In the genomic region with DNA sequence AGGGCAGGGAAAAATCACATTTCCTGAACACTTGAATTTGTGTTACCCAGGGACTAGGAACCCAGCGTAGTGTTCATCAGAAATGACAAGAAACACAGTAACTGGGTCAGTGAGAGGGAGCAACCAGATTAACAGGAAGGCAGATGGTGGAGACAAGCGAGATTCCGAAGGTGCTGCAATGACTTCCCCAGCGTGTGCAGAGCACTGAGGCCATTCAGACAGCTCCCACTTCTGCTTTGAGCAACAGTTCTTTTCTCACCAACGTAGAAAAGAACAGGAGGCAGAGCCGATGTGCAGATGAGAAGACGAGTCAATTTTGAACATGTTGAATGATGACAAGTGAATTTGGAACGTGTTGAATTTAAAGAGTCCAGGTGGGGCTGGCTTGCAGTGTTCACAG, we compare ENCODE assay signal across 21 cellular contexts.
A peak's percentile ranks its signal among the peaks of the same experiment; 100 is the strongest.
DNase-seq lines count a peak whose midpoint lies in the region; ATAC-seq, FAIRE-seq and TF ChIP-seq lines count a peak whose summit lies in the region.
"Had no signal": no experiment of that assay in that cellular context is flagged by ENCODE, and none has a peak within 500 bp of the region (broad histone marks: within the 10 kb centered on the region; RNA-seq: fewer than 3 reads in every experiment).

No MANE protein-coding gene starts in this region.

- WGBS in right lobe of liver (ENCODE audit: insufficient coverage, low coverage, low lambda C conversion rate, missing lambda C conversion rate), result 76% methylated on average over 6 of the region's 8 CpGs
- 49% methylated on average over 8 of the region's 8 CpGs for WGBS in HepG2 (ENCODE audit: low lambda C conversion rate)

- no peaks in the 10 kb centered on the region for H3K27me3 ChIP-seq in right lobe of liver
- H3K27me3 ChIP-seq in HepG2 (ENCODE audit: control insufficient read depth in 1 of 2, insufficient read depth in 2 of 2, low read length in 2 of 2), result peaks cover 0 to 10% of the 10 kb centered on the region in 2 experiments; a peak in 3 of 5 replicates
- no peaks in the 10 kb centered on the region for H3K27me3 ChIP-seq in upper lobe of right lung
- H3K27me3 ChIP-seq in WERI-Rb-1 (ENCODE audit: insufficient read depth, low read depth, severe bottlenecking), result no peaks in the 10 kb centered on the region

- no peak overlapping the region for H2AFZ ChIP-seq in HepG2 (ENCODE audit: low read length)
- H2AFZ ChIP-seq: GM23338, parathyroid adenoma had no signal

- no peaks in the 10 kb centered on the region for H4K20me1 ChIP-seq in HepG2 (ENCODE audit: insufficient read depth, low read length)

- TF ChIP-seq RAD21 in HepG2 (CRISPR knock-in tag; IDR thresholded peaks at IDR 0.05), result no peak

- DNase-seq in right lobe of liver, result no peak
- no peak for DNase-seq in HepG2 (ENCODE audit: low spot score)
- peak; percentile 20 for DNase-seq in UCSD-AML1 (lab: John Stamatoyannopoulos, UW; ENCODE audit: unreplicated experiment)
- no peak for DNase-seq in upper lobe of right lung
- DNase-seq in NCI-H345 treated with DMSO at 0.1 percent for 48 hours (lab: John Stamatoyannopoulos, UW; ENCODE audit: unreplicated experiment), result no peak
- no peak for DNase-seq in WERI-Rb-1
- DNase-seq in SK-N-DZ (ENCODE audit: low spot score), result no peak
- DNase-seq: activated CD4-positive, alpha-beta T cell treated with anti-CD3 and anti-CD28 coated beads, Interleukin-2, amount 10 ng/mL, durations not matched to agents 7 days and 5 days; activated T-cell treated with anti-CD3 and anti-CD28 coated beads, Interleukin-2, amount 50 U/mL, for 1 hour; Caco-2; effector CD8-positive, alpha-beta T cell; NCI-H2029 treated with DMSO at 0.1 percent for 48 hours; NCI-H526 treated with DMSO at 0.1 percent for 48 hours; T-helper 2 cell had no signal

- FAIRE-seq in HepG2 (lab: Jason Lieb, UNC), result no peak
- FAIRE-seq: bronchial epithelial cell, HTR-8/SVneo had no signal

- BruUV-seq in HepG2 (replicated peaks; lab: Mats Ljungman, UMichigan), result no TSS peak

- peak in 3 of 4 donors; percentile 34 to 52 (median 40) for ATAC-seq in right lobe of liver
- no peak for ATAC-seq in HepG2
- ATAC-seq in HG03354 (IDR thresholded peaks at IDR 0.05; ENCODE audit: poor library complexity, severe bottlenecking, unreplicated experiment), result peak; percentile 41
- peak; percentile 84 for ATAC-seq in upper lobe of right lung
- ATAC-seq: GM23338 had no signal

- H3K4me1 ChIP-seq in right lobe of liver (peaks cover 0 to 3% (median 0%) of the 10 kb centered on the region in 4 donors), HepG2 (ENCODE audit: insufficient read depth, low read length) (peaks cover 8% of the 10 kb centered on the region), upper lobe of right lung (no peaks in the 10 kb centered on the region)
- H3K4me1 ChIP-seq: parathyroid adenoma had no signal

- intact Hi-C loops in right lobe of liver (cut with DNase I), result no loop called here
- intact Hi-C loops in HepG2 (cut with micrococcal nuclease; ENCODE audit: unreplicated experiment), result no loop called here
- intact Hi-C loops in upper lobe of right lung (cut with DNase I), result no loop called here

- H3K36me3 ChIP-seq in right lobe of liver, result no peaks in the 10 kb centered on the region
- H3K36me3 ChIP-seq in HepG2 (replicated peaks in 1 of 2; ENCODE audit: control insufficient read depth in 1 of 2, insufficient read depth in 2 of 2, low read length in 2 of 2), result no peaks in the 10 kb centered on the region
- no peaks in the 10 kb centered on the region for H3K36me3 ChIP-seq in upper lobe of right lung
- H3K36me3 ChIP-seq in WERI-Rb-1, result no peaks in the 10 kb centered on the region

- TF ChIP-seq CTCF in right lobe of liver (IDR thresholded peaks at IDR 0.05) (no peak), HepG2 (CRISPR knock-in tag; IDR thresholded peaks at IDR 0.05) (no peak), upper lobe of right lung (IDR thresholded peaks at IDR 0.05) (no peak), WERI-Rb-1 (IDR thresholded peaks at IDR 0.05; ENCODE audit: low read depth, low read length) (no peak)

- no peak overlapping the region for H3K27ac ChIP-seq in right lobe of liver
- H3K27ac ChIP-seq in HepG2 (ENCODE audit: extremely low read length, insufficient read depth, low read length), result no peak overlapping the region
- no peak overlapping the region for H3K27ac ChIP-seq in upper lobe of right lung
- H3K27ac ChIP-seq in WERI-Rb-1, result no peak overlapping the region
- H3K27ac ChIP-seq: parathyroid adenoma, RWPE1, skin epidermis had no signal

- no peak overlapping the region for H3K4me3 ChIP-seq in right lobe of liver
- H3K4me3 ChIP-seq in HepG2 (replicated peaks in 1 of 3; ENCODE audit: insufficient read depth in 1 of 3, low read depth in 2 of 3, low read length in 3 of 3), result no peak overlapping the region
- no peak overlapping the region for H3K4me3 ChIP-seq in upper lobe of right lung
- H3K4me3 ChIP-seq in WERI-Rb-1 (ENCODE audit: low read depth, low read length), result no peak overlapping the region
- H3K4me3 ChIP-seq: GM23338, skin epidermis had no signal

- in situ Hi-C loops in HepG2 (cut with HindIII; ENCODE audit: extremely low pct_ligation_motif_present, low pct_unique_long_range_greater_than_20kb), result no loop called here

- TF ChIP-seq POLR2A in right lobe of liver (IDR thresholded peaks at IDR 0.05), result no peak
- TF ChIP-seq POLR2A in HepG2 (IDR thresholded peaks at IDR 0.05; ENCODE audit: insufficient read depth in 1 of 2, low read depth in 2 of 2, low read length in 2 of 2), result no peak

- H3K4me2 ChIP-seq in HepG2 (ENCODE audit: low read depth, low read length), result no peak overlapping the region
- H3K4me2 ChIP-seq: GM23338 had no signal

- H3K79me2 ChIP-seq in HepG2 (ENCODE audit: insufficient read depth, low read length), result no peaks in the 10 kb centered on the region
- H3K79me2 ChIP-seq: parathyroid adenoma had no signal

- POLR2A ChIA-PET in HepG2 (lab: Yijun Ruan, JAX), result no interaction called here

- TF ChIP-seq EP300 in HepG2 (IDR thresholded peaks at IDR 0.05; ENCODE audit: low read depth in 2 of 2, low read length in 2 of 2) (no peak), HepG2 (CRISPR knock-in tag; IDR thresholded peaks at IDR 0.05; ENCODE audit: borderline replicate concordance) (no peak)

- CTCF ChIA-PET in HepG2 (lab: Yijun Ruan, JAX; ENCODE audit: low intra/inter-chr PET ratio, low total read pairs), result no interaction called here

- no peak overlapping the region for H3K9ac ChIP-seq in HepG2 (ENCODE audit: insufficient read depth, low read depth, low read length)
- H3K9ac ChIP-seq: parathyroid adenoma had no signal

- H3K9me3 ChIP-seq in right lobe of liver (no peaks in the 10 kb centered on the region), HepG2 (ENCODE audit: low read length) (no peaks in the 10 kb centered on the region), upper lobe of right lung (no peaks in the 10 kb centered on the region), WERI-Rb-1 (ENCODE audit: severe bottlenecking) (no peaks in the 10 kb centered on the region)
- H3K9me3 ChIP-seq: Caco-2 had no signal

TF ChIP-seq in HepG2, 621 proteins besides CTCF, POLR2A, EP300 and RAD21:
- no peak for TF ChIP-seq ZNF704 (CRISPR knock-in tag; IDR thresholded peaks at IDR 0.05; ENCODE audit: borderline replicate concordance)
- no peak for TF ChIP-seq SP1 (IDR thresholded peaks at IDR 0.05)
- no peak for TF ChIP-seq SP1 (CRISPR knock-in tag; IDR thresholded peaks at IDR 0.05)
- TF ChIP-seq RBFOX2 (IDR thresholded peaks at IDR 0.05; ENCODE audit: low read depth, low read length), result no peak
- no peak for TF ChIP-seq ZNF589 (CRISPR knock-in tag; conservative IDR thresholded peaks at IDR 0.05)
- TF ChIP-seq KDM5A (IDR thresholded peaks at IDR 0.05; ENCODE audit: borderline replicate concordance, low read length), result no peak
